13 cellular contexts compared by ENCODE assay signal in genomic region chr4:42596918-42597317, GRCh38. TPM values are rescaled to one million over a fixed set of nuclear protein-coding genes. Genes with fewer than 3 reads are reported as not detected.
A peak's percentile ranks its signal among the peaks of the same experiment; 100 is the strongest.
DNase-seq lines count a peak whose midpoint lies in the region; ATAC-seq and TF ChIP-seq lines count a peak whose summit lies in the region.
"Had no signal": no experiment of that assay in that cellular context is flagged by ENCODE, and none has a peak within 500 bp of the region (broad histone marks: within the 10 kb centered on the region; RNA-seq: fewer than 3 reads in every experiment).

No MANE protein-coding gene starts in this region.

- H3K27ac ChIP-seq in sigmoid colon, result no peak overlapping the region
- no peak overlapping the region for H3K27ac ChIP-seq in ascending aorta
- H3K27ac ChIP-seq: cardiac muscle cell, SJSA1 had no signal

- peak; percentile 30 for DNase-seq in NCI-H1436 treated with DMSO at 0.1 percent for 48 hours (lab: John Stamatoyannopoulos, UW)
- no peak for DNase-seq in kidney tubule cell (ENCODE audit: low spot score)
- no peak for DNase-seq in sigmoid colon
- no peak for DNase-seq in ascending aorta (ENCODE audit: low spot score in 2 of 2)
- DNase-seq in epidermal melanocyte (ENCODE audit: insufficient read length, low spot score), result no peak
- DNase-seq: activated naive CD4-positive, alpha-beta T cell treated with Interleukin-2 at 50 U/mL for 16 hours; MM.1S; NCI-H774 had no signal

- no peaks in the 10 kb centered on the region for H3K27me3 ChIP-seq in sigmoid colon
- no peaks in the 10 kb centered on the region for H3K27me3 ChIP-seq in ascending aorta
- H3K27me3 ChIP-seq: cardiac muscle cell, SJSA1 had no signal

- ATAC-seq in GM18520 (IDR thresholded peaks at IDR 0.05; ENCODE audit: unreplicated experiment) (peak; percentile 75), GM21447 (IDR thresholded peaks at IDR 0.05; ENCODE audit: unreplicated experiment) (peak; percentile 89), HG03066 (IDR thresholded peaks at IDR 0.05; ENCODE audit: low read depth, unreplicated experiment) (peak; percentile 75)

- TF ChIP-seq CTCF in sigmoid colon (IDR thresholded peaks at IDR 0.05), result no peak
- no peak for TF ChIP-seq CTCF in ascending aorta (IDR thresholded peaks at IDR 0.05)

- no peak for TF ChIP-seq EP300 in sigmoid colon (IDR thresholded peaks at IDR 0.05)

- H3K4me1 ChIP-seq in sigmoid colon (no peaks in the 10 kb centered on the region), ascending aorta (no peaks in the 10 kb centered on the region)
- H3K4me1 ChIP-seq: SJSA1 had no signal

- H3K4me3 ChIP-seq in sigmoid colon (no peak overlapping the region), ascending aorta (no peak overlapping the region)
- H3K4me3 ChIP-seq: cardiac muscle cell, SJSA1 had no signal

- no peak for TF ChIP-seq POLR2A in sigmoid colon (IDR thresholded peaks at IDR 0.05)

- H3K36me3 ChIP-seq in sigmoid colon, result no peaks in the 10 kb centered on the region
- H3K36me3 ChIP-seq in ascending aorta, result no peaks in the 10 kb centered on the region
- H3K36me3 ChIP-seq: cardiac muscle cell, SJSA1 had no signal

- intact Hi-C loops in sigmoid colon (cut with DNase I) (no loop called here), ascending aorta (cut with DNase I) (no loop called here)

- H3K9me3 ChIP-seq in sigmoid colon (no peaks in the 10 kb centered on the region), ascending aorta (no peaks in the 10 kb centered on the region)
- H3K9me3 ChIP-seq: SJSA1 had no signal

- WGBS in sigmoid colon, 2 donors, result 76 to 86% methylated on average over 2 of the region's 2 CpGs

RNA-seq across cellular contexts. Expression of gene ATP8A1, which starts 60.0 kb away (rescaled TPM):
- total RNA-seq in sigmoid colon, result 10 to 100 TPM; 10.5 to 19.3 (median 15.5) TPM
- 10 to 100 TPM in 1 of 3 donors, 1 to 10 TPM in 2; 2.4 to 18.6 (median 2.5) TPM for polyA plus RNA-seq in sigmoid colon
- 11.4 TPM for total RNA-seq in ascending aorta
